ENCODE assay signal across 14 cellular contexts in genomic region chr17:9054146-9054545, GRCh38.
"Had no signal": no experiment of that assay in that cellular context is flagged by ENCODE, and none has a peak within 500 bp of the region (broad histone marks: within the 10 kb centered on the region; RNA-seq: fewer than 3 reads in every experiment).

No MANE protein-coding gene starts in this region.

- H3K4me3 ChIP-seq: gastrocnemius medialis, prostate gland, right lobe of liver, SJCRH30, spleen, transverse colon had no signal

- H3K36me3 ChIP-seq: gastrocnemius medialis, prostate gland, right lobe of liver, SJCRH30, spleen, transverse colon had no signal

- ATAC-seq: gastrocnemius medialis; left colon; naive thymus-derived CD8-positive, alpha-beta T cell; right lobe of liver; stimulated activated naive B cell treated with anti-CD40 and anti-IgM and Interleukin-4, amounts not matched to agents 10 μg/mL and 1 μg/mL and 100 μg/mL, for 72 hours had no signal

- H3K27me3 ChIP-seq: gastrocnemius medialis, right lobe of liver, SJCRH30, transverse colon had no signal

- H3K4me1 ChIP-seq: gastrocnemius medialis, prostate gland, SJCRH30, spleen, transverse colon had no signal

- H3K27ac ChIP-seq: gastrocnemius medialis, prostate gland, SJCRH30, spleen had no signal

- DNase-seq: activated CD4-positive, alpha-beta T cell treated with anti-CD3 and anti-CD28 coated beads, Interleukin-2, amount 50 U/mL, for 4 hours; activated CD4-positive, CD25-positive, alpha-beta regulatory T cell treated with anti-CD3 and anti-CD28 coated beads, Interleukin-2, amount 50 U/mL, for 72 hours; aorta; gastrocnemius medialis; left colon; naive thymus-derived CD8-positive, alpha-beta T cell; right lobe of liver; SJCRH30; spleen; stimulated activated CD4-positive, alpha-beta T cell treated with anti-CD3 and anti-CD28 coated beads, Interleukin-1b, Interleukin-23, amount 100 ng/mL, for 48 hours; stimulated activated naive B cell treated with anti-CD40 and anti-IgM and Interleukin-4, amounts not matched to agents 10 μg/mL and 1 μg/mL and 100 μg/mL, for 72 hours; substantia nigra; transverse colon had no signal

- H3K9me3 ChIP-seq: gastrocnemius medialis, prostate gland, right lobe of liver, SJCRH30, transverse colon had no signal
